In genomic region chr4:102827674-102828496, GRCh38 we compare ENCODE assay signal across 8 cellular contexts. TPM values are rescaled to one million over a fixed set of nuclear protein-coding genes. Genes with fewer than 3 reads are reported as not detected.
DNase-seq lines count a peak whose midpoint lies in the region; ATAC-seq, FAIRE-seq and TF ChIP-seq lines count a peak whose summit lies in the region.

No MANE protein-coding gene starts in this region.

- H3K23ac ChIP-seq in mesenchymal stem cell (ENCODE audit: low read length in 2 of 2), result peak overlapping the region; percentile 6 to 66

- 0% methylated on average over 32 to 50 of the region's 50 CpGs for WGBS in endodermal cell (ENCODE audit: insufficient coverage in 1 of 2, insufficient read length in 1 of 2), 2 experiments
- under 1% methylated on average over 44 of the region's 50 CpGs for WGBS in mesenchymal stem cell

- BruUV-seq in Calu3 (replicated peaks; lab: Mats Ljungman, UMichigan), result no TSS peak

- H3K27ac ChIP-seq in endodermal cell (ENCODE audit: low read depth, low read length), result peak overlapping the region; percentile 100
- peak overlapping the region; percentile 100 for H3K27ac ChIP-seq in mesenchymal stem cell (ENCODE audit: low read length, poor library complexity, severe bottlenecking)

- H3K4me3 ChIP-seq in endodermal cell (ENCODE audit: low read length) (peak overlapping the region; percentile 94), mesenchymal stem cell (ENCODE audit: insufficient read depth in 1 of 2, low read depth in 1 of 2, low read length in 2 of 2) (peak overlapping the region; percentile 78 to 95)

- H3K4me1 Mint-ChIP-seq in Calu3 (ENCODE audit: low read depth, unreplicated experiment) (peaks cover 11% of the 10 kb centered on the region), endodermal cell (peaks cover 19% of the 10 kb centered on the region)
- peaks cover 31% of the 10 kb centered on the region for H3K4me1 Mint-ChIP-seq in activated CD8-positive, alpha-beta memory T cell treated with anti-CD3 and anti-CD28 coated beads, Interleukin-2, amount 10 ng/mL, durations not matched to agents 7 days and 5 days

- peak overlapping the region; percentile 18 to 72 for H2BK12ac ChIP-seq in mesenchymal stem cell (ENCODE audit: low read length in 2 of 2)

- H2AFZ ChIP-seq in mesenchymal stem cell (ENCODE audit: low read depth, low read length), result peak overlapping the region; percentile 86

- H3K4ac ChIP-seq in mesenchymal stem cell (ENCODE audit: low read depth in 1 of 2, low read length in 2 of 2), result peak overlapping the region; percentile 89 to 100

- H3K36me3 ChIP-seq in endodermal cell (ENCODE audit: control insufficient read depth, insufficient read depth, low read length), result peaks cover 34% of the 10 kb centered on the region
- peaks cover 0 to 5% of the 10 kb centered on the region in 2 experiments for H3K36me3 ChIP-seq in mesenchymal stem cell (ENCODE audit: control insufficient read depth in 1 of 2, insufficient read depth in 2 of 2, low read depth in 1 of 2, low read length in 2 of 2)

- H3K18ac ChIP-seq in mesenchymal stem cell (ENCODE audit: low read depth in 1 of 2, low read length in 2 of 2), result peak overlapping the region; percentile 98 to 100

- peak overlapping the region; percentile 60 for H3K4me2 ChIP-seq in mesenchymal stem cell (ENCODE audit: low read length, poor library complexity, severe bottlenecking)

- ATAC-seq in GM21390 (IDR thresholded peaks at IDR 0.05; ENCODE audit: unreplicated experiment), result peak; percentile 78
- peak; percentile 75 for ATAC-seq in activated CD8-positive, alpha-beta memory T cell treated with anti-CD3 and anti-CD28 coated beads, Interleukin-2, amount 10 ng/mL, durations not matched to agents 7 days and 5 days

- H2BK5ac ChIP-seq in mesenchymal stem cell (ENCODE audit: low read depth, low read length, poor library complexity, severe bottlenecking), result peak overlapping the region; percentile 100

- peak overlapping the region; percentile 98 for H3K9ac ChIP-seq in endodermal cell (ENCODE audit: extremely low read depth, low read length, poor library complexity, severe bottlenecking)
- peak overlapping the region; percentile 99 for H3K9ac ChIP-seq in mesenchymal stem cell (ENCODE audit: low read length)

- CTCF ChIA-PET in Calu3 (lab: Charles Lee), result interaction anchor here (0.6 to 2.3 kb wide), 9 partner anchors 12 to 544 kb away, joined by 3 to 11 read pairs (median 3); partner anchors contain the start of genes BDH2, CISD2 and SLC9B1
- CTCF ChIA-PET in activated CD8-positive, alpha-beta memory T cell treated with anti-CD3 and anti-CD28 coated beads, Interleukin-2, amount 10 ng/mL, durations not matched to agents 7 days and 5 days (lab: Charles Lee), result interaction anchor here (0.7 to 3.3 kb wide), 16 partner anchors 8 to 483 kb away, joined by 3 to 36 read pairs (median 4); partner anchors contain the start of genes BDH2, CISD2, NFKB1 and SLC39A8

- H2BK15ac ChIP-seq in mesenchymal stem cell (ENCODE audit: low read depth, poor library complexity, severe bottlenecking), result no peak overlapping the region

- H3K79me1 ChIP-seq in mesenchymal stem cell (replicated peaks; ENCODE audit: low read length, poor library complexity, severe bottlenecking), result peaks cover 3% of the 10 kb centered on the region

- H3K36me3 Mint-ChIP-seq in Calu3 (ENCODE audit: insufficient read depth, unreplicated experiment) (no peaks in the 10 kb centered on the region), endodermal cell (ENCODE audit: low read depth) (peaks cover 8% of the 10 kb centered on the region)
- peaks cover 10% of the 10 kb centered on the region for H3K36me3 Mint-ChIP-seq in activated CD8-positive, alpha-beta memory T cell treated with anti-CD3 and anti-CD28 coated beads, Interleukin-2, amount 10 ng/mL, durations not matched to agents 7 days and 5 days

- FAIRE-seq in HTR-8/SVneo (lab: Jason Lieb, UNC), result peak; percentile 69

- TF ChIP-seq CTCF in Calu3 (IDR thresholded peaks at IDR 0.05; ENCODE audit: unreplicated experiment) (no peak), endodermal cell (conservative IDR thresholded peaks at IDR 0.05) (no peak)

- H3K9me3 Mint-ChIP-seq in Calu3 (ENCODE audit: low read depth, unreplicated experiment), result no peaks in the 10 kb centered on the region
- no peaks in the 10 kb centered on the region for H3K9me3 Mint-ChIP-seq in activated CD8-positive, alpha-beta memory T cell treated with anti-CD3 and anti-CD28 coated beads, Interleukin-2, amount 10 ng/mL, durations not matched to agents 7 days and 5 days (ENCODE audit: low read depth)
- no peaks in the 10 kb centered on the region for H3K9me3 Mint-ChIP-seq in endodermal cell

- intact Hi-C loops in Calu3 (cut with micrococcal nuclease; ENCODE audit: unreplicated experiment), result loop anchor here (1.0 to 10.0 kb wide), 4 partner anchors 41 to 267 kb away; partner anchors contain the start of genes BDH2 and SLC9B1

- no peaks in the 10 kb centered on the region for H3K9me3 ChIP-seq in endodermal cell (ENCODE audit: control insufficient read depth, low read length)
- H3K9me3 ChIP-seq in mesenchymal stem cell (ENCODE audit: control insufficient read depth, low read length), result no peaks in the 10 kb centered on the region

- H3K4me1 ChIP-seq in endodermal cell (ENCODE audit: control insufficient read depth, insufficient read depth, low read length) (peaks cover 4% of the 10 kb centered on the region), mesenchymal stem cell (ENCODE audit: control insufficient read depth, insufficient read depth, low read depth, low read length) (peaks cover 3% of the 10 kb centered on the region)

- peak overlapping the region; percentile 73 for H2AK5ac ChIP-seq in mesenchymal stem cell (ENCODE audit: low read length, severe bottlenecking)

- H3K14ac ChIP-seq in mesenchymal stem cell (ENCODE audit: low read length in 2 of 2), result peak overlapping the region in 1 of 2 experiments; percentile 89

- DNase-seq in Calu3 (peak; percentile 93), HTR-8/SVneo (ENCODE audit: insufficient read length, low spot score) (peak; percentile 71), NOMO-1 treated with DMSO at 0.1 percent for 48 hours (lab: John Stamatoyannopoulos, UW; ENCODE audit: unreplicated experiment) (peak; percentile 99), endodermal cell (peak; percentile 99), mesenchymal stem cell (peak; percentile 100)
- DNase-seq in activated CD8-positive, alpha-beta memory T cell treated with anti-CD3 and anti-CD28 coated beads, Interleukin-2, amount 10 ng/mL, durations not matched to agents 7 days and 5 days, result peak; percentile 100
- peak; percentile 98 for DNase-seq in stimulated activated CD8-positive, alpha-beta memory T cell treated with anti-CD3 and anti-CD28 coated beads, Interleukin-12 subunit alpha, Interleukin-12 subunit beta, amount 100 ng/mL, for 24 hours (ENCODE audit: extremely low read depth)

- H3K27ac Mint-ChIP-seq in Calu3 (ENCODE audit: unreplicated experiment) (no peak overlapping the region), endodermal cell (no peak overlapping the region)
- H3K27ac Mint-ChIP-seq in activated CD8-positive, alpha-beta memory T cell treated with anti-CD3 and anti-CD28 coated beads, Interleukin-2, amount 10 ng/mL, durations not matched to agents 7 days and 5 days, result no peak overlapping the region

- no peak overlapping the region for H3K4me3 Mint-ChIP-seq in Calu3 (ENCODE audit: low read depth, unreplicated experiment)
- H3K4me3 Mint-ChIP-seq in activated CD8-positive, alpha-beta memory T cell treated with anti-CD3 and anti-CD28 coated beads, Interleukin-2, amount 10 ng/mL, durations not matched to agents 7 days and 5 days, result no peak overlapping the region
- no peak overlapping the region for H3K4me3 Mint-ChIP-seq in endodermal cell

- peak overlapping the region; percentile 100 for H2BK120ac ChIP-seq in mesenchymal stem cell (ENCODE audit: low read depth, low read length)

- H3K27me3 ChIP-seq in endodermal cell (ENCODE audit: control insufficient read depth, insufficient read depth, low read length, poor library complexity, severe bottlenecking) (no peaks in the 10 kb centered on the region), mesenchymal stem cell (ENCODE audit: control insufficient read depth in 1 of 2, insufficient read depth in 1 of 2, low read length in 2 of 2) (no peaks in the 10 kb centered on the region)

- H4K91ac ChIP-seq in mesenchymal stem cell (ENCODE audit: low read length), result peak overlapping the region; percentile 100

- peak overlapping the region; percentile 100 for H4K8ac ChIP-seq in mesenchymal stem cell (ENCODE audit: low read length)

- H3K27me3 Mint-ChIP-seq in Calu3 (ENCODE audit: unreplicated experiment) (no peaks in the 10 kb centered on the region), endodermal cell (ENCODE audit: insufficient read depth) (no peaks in the 10 kb centered on the region)
- no peaks in the 10 kb centered on the region for H3K27me3 Mint-ChIP-seq in activated CD8-positive, alpha-beta memory T cell treated with anti-CD3 and anti-CD28 coated beads, Interleukin-2, amount 10 ng/mL, durations not matched to agents 7 days and 5 days

RNA-seq across cellular contexts. Expression of gene UBE2D3, which starts 0.5 kb away (rescaled TPM):
- 235 and 243 TPM in 2 replicates for total RNA-seq in Calu3 (2022)
- total RNA-seq in activated CD8-positive, alpha-beta memory T cell treated with anti-CD3 and anti-CD28 coated beads, Interleukin-2, amount 10 ng/mL, durations not matched to agents 7 days and 5 days, result 100 to 1,000 TPM; 357 to 421 TPM
- 100 to 1,000 TPM; 283 to 310 TPM for total RNA-seq in endodermal cell
- polyA plus RNA-seq in endodermal cell (2013, experiment 1 of 2), result 349 TPM
- 290 TPM for polyA plus RNA-seq in endodermal cell (2013, experiment 2 of 2)
- 603 TPM for polyA plus RNA-seq in mesenchymal stem cell (2013, experiment 1 of 2)
- 627 TPM for polyA plus RNA-seq in mesenchymal stem cell (2013, experiment 2 of 2)

RNA-seq across cellular contexts. Expression of gene CISD2, which starts 40.9 kb away (rescaled TPM):
- 34.9 and 36.9 TPM in 2 replicates for total RNA-seq in Calu3 (2022)
- 10 to 100 TPM; 31.9 to 42.3 TPM for total RNA-seq in activated CD8-positive, alpha-beta memory T cell treated with anti-CD3 and anti-CD28 coated beads, Interleukin-2, amount 10 ng/mL, durations not matched to agents 7 days and 5 days
- 10 to 100 TPM; 36.9 to 38.5 TPM for total RNA-seq in endodermal cell
- 50.0 TPM for polyA plus RNA-seq in endodermal cell (2013, experiment 1 of 2)
- 54.6 TPM for polyA plus RNA-seq in endodermal cell (2013, experiment 2 of 2)
- polyA plus RNA-seq in mesenchymal stem cell (2013, experiment 1 of 2), result 39.9 TPM
- 43.0 TPM for polyA plus RNA-seq in mesenchymal stem cell (2013, experiment 2 of 2)

Comparison
In these comparisons a context has a peak if more than half of its experiments do, and no peak if none do; other contexts are left out.
1. Peak in every context shown above with its lines: DNase-seq, ATAC-seq, H3K4me3 ChIP-seq and H3K27ac ChIP-seq.